1 cellular context compared by ENCODE assay signal in genomic region chr6:42179956-42180335, GRCh38.
TF ChIP-seq lines count a peak whose summit lies in the region.

No MANE protein-coding gene starts in this region.

TF ChIP-seq in HepG2, 621 proteins besides CTCF, POLR2A, EP300 and RAD21:
- TF ChIP-seq NR2F6 (IDR thresholded peaks at IDR 0.05) (peak; percentile 34; the same call in 1 of the 2 replicates), NR2F6 (CRISPR knock-in tag; IDR thresholded peaks at IDR 0.05) (no peak), NFE2 (CRISPR knock-in tag; IDR thresholded peaks at IDR 0.05) (no peak), NR2F1 (CRISPR knock-in tag; IDR thresholded peaks at IDR 0.05) (peak; percentile 18 to 45; a peak in 2 of 4 replicates)
